21 cellular contexts compared by ENCODE assay signal in the genomic region with DNA sequence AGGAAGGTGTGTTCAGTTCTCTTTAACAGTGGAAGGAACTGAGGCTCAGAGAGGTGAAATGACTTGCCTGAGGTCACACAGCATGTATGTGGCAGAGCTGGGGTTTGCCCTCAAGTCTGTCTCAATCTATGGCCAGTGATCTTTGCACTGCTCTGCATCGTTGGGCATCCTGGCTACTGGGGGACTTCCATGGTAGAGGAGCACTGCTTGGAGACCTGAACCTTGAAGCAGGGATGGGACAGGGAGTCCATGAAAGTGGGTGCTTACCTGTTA. TPM values are rescaled to one million over a fixed set of nuclear protein-coding genes. Genes with fewer than 3 reads are reported as not detected.
DNase-seq lines count a peak whose midpoint lies in the region; ATAC-seq and TF ChIP-seq lines count a peak whose summit lies in the region.
"Had no signal": no experiment of that assay in that cellular context is flagged by ENCODE, and none has a peak within 500 bp of the region (broad histone marks: within the 10 kb centered on the region; RNA-seq: fewer than 3 reads in every experiment).

No MANE protein-coding gene starts in this region.

- H3F3A ChIP-seq in neural progenitor cell (ENCODE audit: low read depth): peaks cover 41% of the 10 kb centered on the region

- H3K4me3 ChIP-seq in ACC112 (ENCODE audit: low read depth, low read length): peak overlapping the region; percentile 82; the same call in 1 of the 2 replicates
- H3K4me3 ChIP-seq in HEK293 (ENCODE audit: low read depth, low read length): no peak overlapping the region
- no peak overlapping the region for H3K4me3 ChIP-seq in neural progenitor cell
- H3K4me3 ChIP-seq: thoracic aorta had no signal

- TF ChIP-seq CTCF in HEK293 (tag by site-specific recombination; IDR thresholded peaks at IDR 0.05) (no peak), endothelial cell (IDR thresholded peaks at IDR 0.05; ENCODE audit: unreplicated experiment) (no peak), neural progenitor cell (IDR thresholded peaks at IDR 0.05) (no peak)
- TF ChIP-seq CTCF in activated CD8-positive, alpha-beta T cell treated with anti-CD3 and anti-CD28 coated beads for 36 hours (IDR thresholded peaks at IDR 0.05): no peak

- ATAC-seq in activated naive CD8-positive, alpha-beta T cell treated with anti-CD3 and anti-CD28 coated beads, Interleukin-2, amount 50 U/mL, for 24 hours: no peak
- ATAC-seq in activated CD8-positive, alpha-beta T cell treated with anti-CD3 and anti-CD28 coated beads for 36 hours: no peak
- no peak for ATAC-seq in GM18858 (IDR thresholded peaks at IDR 0.05; ENCODE audit: unreplicated experiment)
- ATAC-seq: effector memory CD8-positive, alpha-beta T cell; T-cell had no signal

- peak overlapping the region; percentile 32 for H3K4me2 ChIP-seq in neural progenitor cell

- no peaks in the 10 kb centered on the region for H3K27me3 ChIP-seq in ACC112 (ENCODE audit: insufficient read depth, low read length)
- H3K27me3 ChIP-seq in neural progenitor cell: peaks cover 33% of the 10 kb centered on the region

- H3K9me3 Mint-ChIP-seq in endothelial cell (ENCODE audit: unreplicated experiment) (no peaks in the 10 kb centered on the region), neural progenitor cell (no peaks in the 10 kb centered on the region)
- no peaks in the 10 kb centered on the region for H3K9me3 Mint-ChIP-seq in activated naive CD8-positive, alpha-beta T cell treated with anti-CD3 and anti-CD28 coated beads, Interleukin-2, amount 50 U/mL, for 24 hours
- H3K9me3 Mint-ChIP-seq in activated CD8-positive, alpha-beta T cell treated with anti-CD3 and anti-CD28 coated beads for 36 hours: no peaks in the 10 kb centered on the region
- H3K9me3 Mint-ChIP-seq: activated naive CD8-positive, alpha-beta T cell treated with anti-CD3 and anti-CD28 coated beads for 36 hours; effector memory CD8-positive, alpha-beta T cell; T-cell had no signal

- H3K27me3 Mint-ChIP-seq in endothelial cell (ENCODE audit: unreplicated experiment) (peaks cover 23% of the 10 kb centered on the region), neural progenitor cell (ENCODE audit: insufficient read depth, low read depth) (peaks cover 18% of the 10 kb centered on the region)
- H3K27me3 Mint-ChIP-seq in activated naive CD8-positive, alpha-beta T cell treated with anti-CD3 and anti-CD28 coated beads, Interleukin-2, amount 50 U/mL, for 24 hours: peaks cover 40% of the 10 kb centered on the region
- peaks cover 34% of the 10 kb centered on the region for H3K27me3 Mint-ChIP-seq in activated CD8-positive, alpha-beta T cell treated with anti-CD3 and anti-CD28 coated beads for 36 hours

- H3K4me1 ChIP-seq in ACC112 (ENCODE audit: control insufficient read depth, insufficient read depth, low read length, unreplicated experiment) (peaks cover 38% of the 10 kb centered on the region), HEK293 (ENCODE audit: control insufficient read depth, insufficient read depth, low read length) (peaks cover 13% of the 10 kb centered on the region), neural progenitor cell (peaks cover 41% of the 10 kb centered on the region)

- CTCF ChIA-PET in HEK293 (lab: Yijun Ruan, JAX): interaction anchor here (0.7 to 3.9 kb wide), 7 partner anchors 11 to 295 kb away, joined by 3 to 31 read pairs (median 4); no protein-coding TSS in a partner anchor
- CTCF ChIA-PET in activated CD8-positive, alpha-beta T cell treated with anti-CD3 and anti-CD28 coated beads for 36 hours (lab: Charles Lee): interaction anchor here (0.9 to 1.6 kb wide), 4 partner anchors 24 to 93 kb away, joined by 3 to 6 read pairs (median 4); no protein-coding TSS in a partner anchor

- no peak overlapping the region for H3K27ac ChIP-seq in ACC112 (ENCODE audit: low read depth, low read length)
- no peak overlapping the region for H3K27ac ChIP-seq in HEK293 (ENCODE audit: extremely low read depth, low read depth, low read length)
- H3K27ac ChIP-seq in neural progenitor cell: no peak overlapping the region

- intact Hi-C loops in activated CD8-positive, alpha-beta T cell treated with anti-CD3 and anti-CD28 coated beads for 36 hours (cut with micrococcal nuclease): no loop called here

- peaks cover 50% of the 10 kb centered on the region for H3K79me2 ChIP-seq in ACC112 (ENCODE audit: control insufficient read depth, insufficient read depth, low read length, unreplicated experiment)
- no peaks in the 10 kb centered on the region for H3K79me2 ChIP-seq in neural progenitor cell (ENCODE audit: low read depth)

- no peak overlapping the region for H3K9ac ChIP-seq in neural progenitor cell

- H3K9me3 ChIP-seq in HEK293 (ENCODE audit: control insufficient read depth, insufficient read depth, low read depth, low read length): no peaks in the 10 kb centered on the region
- H3K9me3 ChIP-seq in neural progenitor cell (ENCODE audit: low read depth): no peaks in the 10 kb centered on the region
- H3K9me3 ChIP-seq: thoracic aorta had no signal

- peaks cover 3% of the 10 kb centered on the region for H3K36me3 Mint-ChIP-seq in endothelial cell (ENCODE audit: low read depth, unreplicated experiment)
- H3K36me3 Mint-ChIP-seq in neural progenitor cell: no peaks in the 10 kb centered on the region
- no peaks in the 10 kb centered on the region for H3K36me3 Mint-ChIP-seq in activated naive CD8-positive, alpha-beta T cell treated with anti-CD3 and anti-CD28 coated beads, Interleukin-2, amount 50 U/mL, for 24 hours (ENCODE audit: low read depth)
- no peaks in the 10 kb centered on the region for H3K36me3 Mint-ChIP-seq in activated CD8-positive, alpha-beta T cell treated with anti-CD3 and anti-CD28 coated beads for 36 hours (ENCODE audit: low read depth)
- H3K36me3 Mint-ChIP-seq: activated naive CD8-positive, alpha-beta T cell treated with anti-CD3 and anti-CD28 coated beads for 36 hours; T-cell had no signal

- H2AFZ ChIP-seq in ACC112 (ENCODE audit: low read length, unreplicated experiment): no peak overlapping the region
- no peak overlapping the region for H2AFZ ChIP-seq in neural progenitor cell (replicated peaks)

- peak overlapping the region; percentile 97 for H3K4me3 Mint-ChIP-seq in endothelial cell (ENCODE audit: unreplicated experiment)
- peak overlapping the region; percentile 83 for H3K4me3 Mint-ChIP-seq in neural progenitor cell
- no peak overlapping the region for H3K4me3 Mint-ChIP-seq in activated naive CD8-positive, alpha-beta T cell treated with anti-CD3 and anti-CD28 coated beads, Interleukin-2, amount 50 U/mL, for 24 hours
- no peak overlapping the region for H3K4me3 Mint-ChIP-seq in activated CD8-positive, alpha-beta T cell treated with anti-CD3 and anti-CD28 coated beads for 36 hours
- H3K4me3 Mint-ChIP-seq: activated naive CD8-positive, alpha-beta T cell treated with anti-CD3 and anti-CD28 coated beads for 36 hours had no signal

- peaks cover 12% of the 10 kb centered on the region for H4K20me1 ChIP-seq in neural progenitor cell (ENCODE audit: low read depth)

- no peak overlapping the region for H3K27ac Mint-ChIP-seq in endothelial cell (ENCODE audit: unreplicated experiment)
- H3K27ac Mint-ChIP-seq in neural progenitor cell: no peak overlapping the region
- no peak overlapping the region for H3K27ac Mint-ChIP-seq in activated naive CD8-positive, alpha-beta T cell treated with anti-CD3 and anti-CD28 coated beads, Interleukin-2, amount 50 U/mL, for 24 hours
- H3K27ac Mint-ChIP-seq in activated CD8-positive, alpha-beta T cell treated with anti-CD3 and anti-CD28 coated beads for 36 hours: no peak overlapping the region
- H3K27ac Mint-ChIP-seq: activated naive CD8-positive, alpha-beta T cell treated with anti-CD3 and anti-CD28 coated beads for 36 hours; effector memory CD8-positive, alpha-beta T cell had no signal

- no peaks in the 10 kb centered on the region for H3K36me3 ChIP-seq in ACC112 (ENCODE audit: insufficient read depth, low read length)
- no peaks in the 10 kb centered on the region for H3K36me3 ChIP-seq in HEK293 (ENCODE audit: control insufficient read depth in 2 of 2, insufficient read depth in 1 of 2, low read length in 2 of 2)
- H3K36me3 ChIP-seq in neural progenitor cell: no peaks in the 10 kb centered on the region
- H3K36me3 ChIP-seq: thoracic aorta had no signal

- peaks cover 59% of the 10 kb centered on the region for H3K4me1 Mint-ChIP-seq in endothelial cell (ENCODE audit: unreplicated experiment)
- peaks cover 66% of the 10 kb centered on the region for H3K4me1 Mint-ChIP-seq in neural progenitor cell
- H3K4me1 Mint-ChIP-seq in activated naive CD8-positive, alpha-beta T cell treated with anti-CD3 and anti-CD28 coated beads, Interleukin-2, amount 50 U/mL, for 24 hours: peaks cover 13% of the 10 kb centered on the region
- peaks cover 6% of the 10 kb centered on the region for H3K4me1 Mint-ChIP-seq in activated CD8-positive, alpha-beta T cell treated with anti-CD3 and anti-CD28 coated beads for 36 hours (ENCODE audit: low read depth)

- DNase-seq in endothelial cell (ENCODE audit: low spot score): no peak
- DNase-seq in neural progenitor cell (ENCODE audit: low spot score): no peak
- no peak for DNase-seq in activated naive CD8-positive, alpha-beta T cell treated with anti-CD3 and anti-CD28 coated beads, Interleukin-2, amount 50 U/mL, for 24 hours
- DNase-seq in activated CD8-positive, alpha-beta T cell treated with anti-CD3 and anti-CD28 coated beads for 36 hours: no peak
- DNase-seq in amygdala (lab: John Stamatoyannopoulos, UW): no peak
- DNase-seq: ACHN; activated CD4-positive, alpha-beta T cell treated with anti-CD3 and anti-CD28 coated beads, Interleukin-2, amount 50 U/mL, for 48 hours; activated naive CD8-positive, alpha-beta T cell treated with anti-CD3 and anti-CD28 coated beads for 36 hours; central memory CD4-positive, alpha-beta T cell; effector memory CD8-positive, alpha-beta T cell; NCI-H1436; NCI-H2171; NCI-H69; OCI-M1; SHP77 treated with DMSO at 0.1 percent for 48 hours; stimulated activated CD4-positive, alpha-beta T cell treated with anti-CD3 and anti-CD28 coated beads, Interleukin-2, amount 100 ng/mL, for 48 hours; T-cell had no signal

- POLR2A ChIA-PET in HEK293 (lab: Yijun Ruan, JAX): no interaction called here
- POLR2A ChIA-PET in activated CD8-positive, alpha-beta T cell treated with anti-CD3 and anti-CD28 coated beads for 36 hours (lab: Charles Lee): no interaction called here

TF ChIP-seq in HEK293, 187 proteins besides CTCF, POLR2A, EP300 and RAD21 (continues in another document):
- TF ChIP-seq HOXD13 (CRISPR knock-in tag; IDR thresholded peaks at IDR 0.05; ENCODE audit: borderline replicate concordance) (no peak), ZNF214 (tag by site-specific recombination; IDR thresholded peaks at IDR 0.05; ENCODE audit: borderline replicate concordance) (no peak), ZNF140 (tag by site-specific recombination; IDR thresholded peaks at IDR 0.05) (no peak), OVOL3 (tag by site-specific recombination; IDR thresholded peaks at IDR 0.05) (no peak), ZNF768 (tag by site-specific recombination; IDR thresholded peaks at IDR 0.05) (peak; percentile 94), ZNF621 (tag by site-specific recombination; IDR thresholded peaks at IDR 0.05) (no peak)

RNA-seq across cellular contexts. Expression of gene CORO2B, which starts 2.0 kb away (rescaled TPM):
- total RNA-seq in endothelial cell (ENCODE audit: unreplicated experiment) (71.7 TPM), neural progenitor cell (ENCODE audit: low replicate concordance) (1.0 and 3.3 TPM in 2 replicates)
- total RNA-seq in activated CD8-positive, alpha-beta T cell treated with anti-CD3 and anti-CD28 coated beads for 36 hours: not detected
- total RNA-seq: activated naive CD8-positive, alpha-beta T cell treated with anti-CD3 and anti-CD28 coated beads for 36 hours had no signal

Comparison
In these comparisons a context has a peak if more than half of its experiments do, and no peak if none do; other contexts are left out.
1. H3K4me3 Mint-ChIP-seq: peak in endothelial cell (single experiment) and neural progenitor cell (single experiment); none in activated naive CD8-positive, alpha-beta T cell treated with anti-CD3 and anti-CD28 coated beads, Interleukin-2, amount 50 U/mL, for 24 hours (single experiment) and activated CD8-positive, alpha-beta T cell treated with anti-CD3 and anti-CD28 coated beads for 36 hours (single experiment).
2. RNA of gene CORO2B, which starts 2.0 kb away (total RNA-seq): 71.7 TPM in endothelial cell (single experiment); 1.0 to 3.3 TPM in neural progenitor cell and not detected in activated CD8-positive, alpha-beta T cell treated with anti-CD3 and anti-CD28 coated beads for 36 hours; every median in the first group is over 10 times any median in the second.